ENCODE assay signal across 27 cellular contexts in the genomic region with DNA sequence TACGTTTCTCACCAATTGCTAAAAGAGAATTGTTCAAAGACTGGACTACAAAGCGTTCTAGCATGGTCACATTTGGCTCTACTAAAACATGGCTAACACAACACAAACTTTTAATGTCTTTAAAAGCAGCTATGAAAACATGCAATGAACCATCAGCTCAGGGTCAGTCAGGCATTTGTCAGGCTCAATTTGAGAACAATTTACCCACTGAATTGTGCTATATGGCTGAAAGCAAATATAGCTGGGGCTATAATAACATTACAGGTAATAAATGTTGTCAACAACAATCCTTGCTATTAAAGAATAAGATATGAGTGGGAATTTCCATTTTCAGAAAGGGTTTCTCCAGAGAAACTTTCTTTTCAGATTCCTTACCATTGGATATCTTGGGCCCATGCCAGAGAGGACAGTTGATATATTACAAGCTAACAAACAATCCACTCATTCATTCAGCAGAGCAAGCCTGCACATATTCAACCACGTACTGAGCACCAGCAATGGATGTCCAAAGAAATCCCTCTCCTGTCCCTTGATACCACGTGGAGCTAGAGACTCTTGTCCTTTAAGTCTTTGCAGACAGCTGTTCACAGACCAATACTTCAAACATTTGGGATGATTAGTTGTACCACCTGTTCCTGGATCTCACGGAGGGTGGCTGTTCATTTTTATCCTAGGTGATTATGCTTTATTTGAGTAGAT.
DNase-seq lines count a peak whose midpoint lies in the region; ATAC-seq and TF ChIP-seq lines count a peak whose summit lies in the region.
"Had no signal": no experiment of that assay in that cellular context is flagged by ENCODE, and none has a peak within 500 bp of the region (broad histone marks: within the 10 kb centered on the region; RNA-seq: fewer than 3 reads in every experiment).

No MANE protein-coding gene starts in this region.

- in situ Hi-C loops in mammary epithelial cell (cut with MboI; ENCODE audit: low sequenced_read_pairs in 2 of 2) (no loop called here), brain microvascular endothelial cell (cut with HindIII; ENCODE audit: low pct_ligation_motif_present, low sequenced_read_pairs) (no loop called here)

- H3K27ac ChIP-seq in mammary epithelial cell (ENCODE audit: insufficient read depth, low read depth, low read length) (no peak overlapping the region), breast epithelium (no peak overlapping the region), brain microvascular endothelial cell (no peak overlapping the region)
- H3K27ac ChIP-seq: coronary artery, foreskin keratinocyte, hepatocyte, HL-60, left lung had no signal

- peak; percentile 88 for ATAC-seq in left colon
- ATAC-seq: activated CD8-positive, alpha-beta memory T cell treated with anti-CD3 and anti-CD28 coated beads, Interleukin-2, amount 10 ng/mL, durations not matched to agents 7 days and 5 days; activated T-cell treated with anti-CD3 and anti-CD28 coated beads, Interleukin-2, amount 50 U/mL, for 72 hours; effector memory CD8-positive, alpha-beta T cell; foreskin keratinocyte; HCT116; left lung; naive thymus-derived CD8-positive, alpha-beta T cell had no signal

- H3K9me3 ChIP-seq in mammary epithelial cell (replicated peaks; ENCODE audit: insufficient read depth, low read length) (no peaks in the 10 kb centered on the region), breast epithelium (no peaks in the 10 kb centered on the region)
- H3K9me3 ChIP-seq: left lung had no signal

- dilution Hi-C loops in mammary epithelial cell (cut with HindIII; ENCODE audit: low sequenced_read_pairs) = no loop called here

- BruUV-seq in mammary epithelial cell (replicated peaks; lab: Mats Ljungman, UMichigan) = no TSS peak

- no peak for TF ChIP-seq POLR2A in breast epithelium (IDR thresholded peaks at IDR 0.05)

- no peak overlapping the region for H3K9ac ChIP-seq in mammary epithelial cell (ENCODE audit: insufficient read depth, low read length)

- H3K4me1 ChIP-seq in mammary epithelial cell (ENCODE audit: insufficient read depth, low read length) (no peaks in the 10 kb centered on the region), breast epithelium (no peaks in the 10 kb centered on the region)
- H3K4me1 ChIP-seq: foreskin keratinocyte, left lung had no signal

- TF ChIP-seq CTCF in mammary epithelial cell (conservative IDR thresholded peaks at IDR 0.05 in 1 of 2, IDR thresholded peaks at IDR 0.05 in 1 of 2; ENCODE audit: extremely low read depth in 1 of 2, insufficient read depth in 1 of 2, low read depth in 1 of 2, low read length in 2 of 2) = no peak
- no peak for TF ChIP-seq CTCF in breast epithelium (IDR thresholded peaks at IDR 0.05)
- TF ChIP-seq CTCF in brain microvascular endothelial cell (IDR thresholded peaks at IDR 0.05; ENCODE audit: low read depth, low read length, missing control alignments) = no peak
- TF ChIP-seq CTCF in foreskin fibroblast (IDR thresholded peaks at IDR 0.05; ENCODE audit: low read depth, low read length) = no peak

- H3K27me3 ChIP-seq in mammary epithelial cell (ENCODE audit: insufficient read depth, low read length) (no peaks in the 10 kb centered on the region), breast epithelium (no peaks in the 10 kb centered on the region), brain microvascular endothelial cell (replicated peaks) (no peaks in the 10 kb centered on the region)
- H3K27me3 ChIP-seq: foreskin keratinocyte, hepatocyte, left lung had no signal

- DNase-seq in mammary epithelial cell = no peak
- no peak for DNase-seq in breast epithelium (ENCODE audit: low spot score in 2 of 2)
- peak; percentile 11 for DNase-seq in NCI-H774 (lab: John Stamatoyannopoulos, UW)
- peak in 1 of 2 donors; percentile 15 for DNase-seq in left colon
- DNase-seq in activated CD4-positive, CD25-positive, alpha-beta regulatory T cell treated with anti-CD3 and anti-CD28 coated beads, Interleukin-2, amount 50 U/mL, for 72 hours = no peak
- no peak for DNase-seq in brain microvascular endothelial cell
- no peak for DNase-seq in NCI-H1436 (lab: John Stamatoyannopoulos, UW)
- no peak for DNase-seq in foreskin fibroblast
- DNase-seq: activated CD4-positive, alpha-beta T cell treated with anti-CD3 and anti-CD28 coated beads for 4 hours; activated CD8-positive, alpha-beta memory T cell treated with anti-CD3 and anti-CD28 coated beads, Interleukin-2, amount 10 ng/mL, durations not matched to agents 7 days and 5 days; activated naive CD4-positive, alpha-beta T cell treated with anti-CD3 and anti-CD28 coated beads for 36 hours; activated T-cell treated with anti-CD3 and anti-CD28 coated beads, Interleukin-2, amount 50 U/mL, for 72 hours; C1 segment of cervical spinal cord; Calu3; effector memory CD8-positive, alpha-beta T cell; foreskin keratinocyte; immature natural killer cell; left lung; naive thymus-derived CD8-positive, alpha-beta T cell; NCI-H1048; NCI-H2029 treated with DMSO at 0.1 percent for 48 hours; NCI-H526; Right ventricle myocardium superior had no signal

- peak overlapping the region; percentile 42 for H2AFZ ChIP-seq in mammary epithelial cell (ENCODE audit: low read depth, low read length)
- H2AFZ ChIP-seq: hepatocyte had no signal

- no peak overlapping the region for H3K4me2 ChIP-seq in mammary epithelial cell (ENCODE audit: insufficient read depth, low read depth, low read length)
- H3K4me2 ChIP-seq: hepatocyte had no signal

- 56% methylated on average over 5 of the region's 5 CpGs for WGBS in mammary epithelial cell (ENCODE audit: low coverage, missing lambda C conversion rate)

- no peaks in the 10 kb centered on the region for H3K79me2 ChIP-seq in mammary epithelial cell (ENCODE audit: insufficient read depth, low read length)
- H3K79me2 ChIP-seq: hepatocyte had no signal

- no peaks in the 10 kb centered on the region for H3K36me3 ChIP-seq in mammary epithelial cell (ENCODE audit: insufficient read depth, low read length)
- no peaks in the 10 kb centered on the region for H3K36me3 ChIP-seq in breast epithelium
- no peaks in the 10 kb centered on the region for H3K36me3 ChIP-seq in brain microvascular endothelial cell (replicated peaks)
- H3K36me3 ChIP-seq: left lung had no signal

- intact Hi-C loops in mammary epithelial cell (cut with micrococcal nuclease) = no loop called here
- intact Hi-C loops in breast epithelium (cut with DNase I; ENCODE audit: low total_unique reads) = no loop called here
- intact Hi-C loops in left colon (cut with DNase I, micrococcal nuclease) = no loop called here

- no peaks in the 10 kb centered on the region for H4K20me1 ChIP-seq in mammary epithelial cell (ENCODE audit: insufficient read depth, low read length)

- CTCF ChIA-PET in mammary epithelial cell (lab: Charles Lee; ENCODE audit: low non-redundant PET) = no interaction called here

- H3K4me3 ChIP-seq in mammary epithelial cell (replicated peaks in 1 of 3; ENCODE audit: insufficient read depth in 1 of 3, low read depth in 2 of 3, low read length in 3 of 3) = no peak overlapping the region
- H3K4me3 ChIP-seq in breast epithelium = no peak overlapping the region
- no peak overlapping the region for H3K4me3 ChIP-seq in brain microvascular endothelial cell (ENCODE audit: low read depth, low read length)
- no peak overlapping the region for H3K4me3 ChIP-seq in foreskin fibroblast (ENCODE audit: low read depth in 1 of 2, low read length in 2 of 2)
- H3K4me3 ChIP-seq: coronary artery, hepatocyte, left lung had no signal
